ENCODE assay signal across 8 cellular contexts in genomic region chr2:25276569-25277465, GRCh38.
DNase-seq lines count a peak whose midpoint lies in the region; TF ChIP-seq lines count a peak whose summit lies in the region.

No MANE protein-coding gene starts in this region.

- no peak overlapping the region for H2BK12ac ChIP-seq in mesenchymal stem cell (ENCODE audit: low read length in 2 of 2)

- H3K14ac ChIP-seq in mesenchymal stem cell (ENCODE audit: low read length in 2 of 2) = no peak overlapping the region

- TF ChIP-seq CTCF in BJ (IDR thresholded peaks at IDR 0.05; ENCODE audit: insufficient read depth, low read depth, low read length) = peak; percentile 61
- peak; percentile 76 for TF ChIP-seq CTCF in HFFc6 (IDR thresholded peaks at IDR 0.05)
- peak; percentile 48 to 92 (median 73) for TF ChIP-seq CTCF in dorsolateral prefrontal cortex (IDR thresholded peaks at IDR 0.05 in 54 of 56, conservative IDR thresholded peaks at IDR 0.05 in 2 of 56; ENCODE audit: low read depth in 1 of 56, partially characterized antibody in 56 of 56)

- no peaks in the 10 kb centered on the region for H3K36me3 Mint-ChIP-seq in HFFc6 (ENCODE audit: low read depth)
- peaks cover 37% of the 10 kb centered on the region for H3K36me3 Mint-ChIP-seq in activated CD4-positive, alpha-beta memory T cell treated with anti-CD3 and anti-CD28 coated beads for 36 hours

- no peak overlapping the region for H2AFZ ChIP-seq in mesenchymal stem cell (ENCODE audit: low read depth, low read length)

- DNase-seq in BJ (ENCODE audit: low read depth) (no peak), HFFc6 (no peak), dorsolateral prefrontal cortex (peak in 6 of 10 donors; percentile 25 to 76 (median 56)), mesenchymal stem cell (no peak), foreskin melanocyte (no peak), SHP77 treated with DMSO at 0.1 percent for 48 hours (lab: John Stamatoyannopoulos, UW) (no peak)
- DNase-seq in activated CD4-positive, alpha-beta memory T cell treated with anti-CD3 and anti-CD28 coated beads for 36 hours = peak; percentile 88
- DNase-seq in stimulated activated CD8-positive, alpha-beta memory T cell treated with anti-CD3 and anti-CD28 coated beads, Interleukin-15, amount 100 ng/mL, for 48 hours (ENCODE audit: low read depth in 2 of 2) = peak; percentile 76 to 80

- H4K8ac ChIP-seq in mesenchymal stem cell (ENCODE audit: low read length) = peak overlapping the region; percentile 35

- peaks cover 6% of the 10 kb centered on the region for H3K4me1 ChIP-seq in mesenchymal stem cell (ENCODE audit: control insufficient read depth, insufficient read depth, low read depth, low read length)

- H3K27ac Mint-ChIP-seq in HFFc6 = no peak overlapping the region
- H3K27ac Mint-ChIP-seq in activated CD4-positive, alpha-beta memory T cell treated with anti-CD3 and anti-CD28 coated beads for 36 hours = peak overlapping the region; percentile 90

- peak overlapping the region; percentile 62 for H4K91ac ChIP-seq in mesenchymal stem cell (ENCODE audit: low read length)

- no peak overlapping the region for H2AK5ac ChIP-seq in mesenchymal stem cell (ENCODE audit: low read length, severe bottlenecking)

- peaks cover under 1% of the 10 kb centered on the region for H3K36me3 ChIP-seq in BJ (ENCODE audit: control insufficient read depth, insufficient read depth, low read length)
- peaks cover 18 to 50% of the 10 kb centered on the region in 2 experiments for H3K36me3 ChIP-seq in mesenchymal stem cell (ENCODE audit: control insufficient read depth in 1 of 2, insufficient read depth in 2 of 2, low read depth in 1 of 2, low read length in 2 of 2)

- peaks cover 6% of the 10 kb centered on the region for H3K27me3 Mint-ChIP-seq in HFFc6 (ENCODE audit: insufficient read depth)
- H3K27me3 Mint-ChIP-seq in activated CD4-positive, alpha-beta memory T cell treated with anti-CD3 and anti-CD28 coated beads for 36 hours = no peaks in the 10 kb centered on the region

- H3K27ac ChIP-seq in dorsolateral prefrontal cortex = peak overlapping the region; percentile 74 to 97 (median 91)
- no peak overlapping the region for H3K27ac ChIP-seq in mesenchymal stem cell (ENCODE audit: low read length, poor library complexity, severe bottlenecking)

- no peak overlapping the region for H2BK5ac ChIP-seq in mesenchymal stem cell (ENCODE audit: low read depth, low read length, poor library complexity, severe bottlenecking)

- H3K27me3 ChIP-seq in BJ (ENCODE audit: control insufficient read depth, insufficient read depth, low read length) (no peaks in the 10 kb centered on the region), dorsolateral prefrontal cortex (no peaks in the 10 kb centered on the region), mesenchymal stem cell (ENCODE audit: control insufficient read depth in 1 of 2, insufficient read depth in 1 of 2, low read length in 2 of 2) (no peaks in the 10 kb centered on the region)

- peak overlapping the region in 1 of 2 experiments; percentile 48 for H3K18ac ChIP-seq in mesenchymal stem cell (ENCODE audit: low read depth in 1 of 2, low read length in 2 of 2)

- no peak overlapping the region for H2BK120ac ChIP-seq in mesenchymal stem cell (ENCODE audit: low read depth, low read length)

- H3K4ac ChIP-seq in mesenchymal stem cell (ENCODE audit: low read depth in 1 of 2, low read length in 2 of 2) = no peak overlapping the region

- H2BK15ac ChIP-seq in mesenchymal stem cell (ENCODE audit: low read depth, poor library complexity, severe bottlenecking) = no peak overlapping the region

- no peaks in the 10 kb centered on the region for H3K79me1 ChIP-seq in mesenchymal stem cell (replicated peaks; ENCODE audit: low read length, poor library complexity, severe bottlenecking)

- H3K4me2 ChIP-seq in mesenchymal stem cell (ENCODE audit: low read length, poor library complexity, severe bottlenecking) = peak overlapping the region; percentile 19

- H3K4me1 Mint-ChIP-seq in HFFc6 (ENCODE audit: low read depth) = no peaks in the 10 kb centered on the region
- peaks cover 66% of the 10 kb centered on the region for H3K4me1 Mint-ChIP-seq in activated CD4-positive, alpha-beta memory T cell treated with anti-CD3 and anti-CD28 coated beads for 36 hours (ENCODE audit: low read depth)

- no peak overlapping the region for H3K4me3 Mint-ChIP-seq in HFFc6
- H3K4me3 Mint-ChIP-seq in activated CD4-positive, alpha-beta memory T cell treated with anti-CD3 and anti-CD28 coated beads for 36 hours = peak overlapping the region; percentile 65

- no peak overlapping the region for H3K9ac ChIP-seq in mesenchymal stem cell (ENCODE audit: low read length)

- H3K9me3 Mint-ChIP-seq in HFFc6 = no peaks in the 10 kb centered on the region
- no peaks in the 10 kb centered on the region for H3K9me3 Mint-ChIP-seq in activated CD4-positive, alpha-beta memory T cell treated with anti-CD3 and anti-CD28 coated beads for 36 hours

- intact Hi-C loops in activated CD4-positive, alpha-beta memory T cell treated with anti-CD3 and anti-CD28 coated beads for 36 hours (cut with micrococcal nuclease) = loop anchor here (1.0 to 2.0 kb wide), 2 partner anchors 18 to 37 kb away; no protein-coding TSS in a partner anchor
- intact Hi-C loops in dorsolateral prefrontal cortex (cut with DNase I) = no loop called here

- CTCF ChIA-PET in BJ (lab: Yijun Ruan, JAX) = interaction anchor here (0.6 to 2.0 kb wide), 10 partner anchors 10 to 1710 kb away, joined by 3 to 10 read pairs (median 4); no protein-coding TSS in a partner anchor
- CTCF ChIA-PET in activated CD4-positive, alpha-beta memory T cell treated with anti-CD3 and anti-CD28 coated beads for 36 hours (lab: Charles Lee) = interaction anchor here (0.5 to 2.7 kb wide), 23 partner anchors 8 to 323 kb away, joined by 3 to 28 read pairs (median 5); partner anchors contain the start of gene DNMT3A

- H3K23ac ChIP-seq in mesenchymal stem cell (ENCODE audit: low read length in 2 of 2) = no peak overlapping the region

- H3K4me3 ChIP-seq in BJ (ENCODE audit: low read depth, low read length) (no peak overlapping the region), dorsolateral prefrontal cortex (peak overlapping the region in 58 of 59 donors; percentile 9 to 62 (median 44)), mesenchymal stem cell (ENCODE audit: insufficient read depth in 1 of 2, low read depth in 1 of 2, low read length in 2 of 2) (peak overlapping the region in 1 of 2 experiments; percentile 32)

- H3K9me3 ChIP-seq in mesenchymal stem cell (ENCODE audit: control insufficient read depth, low read length) = no peaks in the 10 kb centered on the region

- WGBS in mesenchymal stem cell = 52% methylated on average over 60 of the region's 60 CpGs

- POLR2A ChIA-PET in BJ (lab: Charles Lee) = no interaction called here
- POLR2A ChIA-PET in activated CD4-positive, alpha-beta memory T cell treated with anti-CD3 and anti-CD28 coated beads for 36 hours (lab: Charles Lee) = interaction anchor here (0.9 to 2.2 kb wide), 9 partner anchors 9 to 64 kb away, joined by 3 to 8 read pairs (median 5); no protein-coding TSS in a partner anchor

Comparison
In these comparisons a context has a peak if more than half of its experiments do, and no peak if none do; other contexts are left out.
1. DNase-seq: peak in activated CD4-positive, alpha-beta memory T cell treated with anti-CD3 and anti-CD28 coated beads for 36 hours (single experiment), dorsolateral prefrontal cortex (6 of 10) and stimulated activated CD8-positive, alpha-beta memory T cell treated with anti-CD3 and anti-CD28 coated beads, Interleukin-15, amount 100 ng/mL, for 48 hours (2 of 2); none in BJ (single experiment), HFFc6 (single experiment), mesenchymal stem cell (single experiment), foreskin melanocyte (single experiment) and SHP77 treated with DMSO at 0.1 percent for 48 hours (single experiment).
2. Peak in every context shown above with its lines, with median percentiles within 50 percentile points of each other: CTCF ChIP-seq.